28 cellular contexts compared by ENCODE assay signal in genomic region chr4:188959424-188959823, GRCh38.
"Had no signal": no experiment of that assay in that cellular context is flagged by ENCODE, and none has a peak within 500 bp of the region (broad histone marks: within the 10 kb centered on the region; RNA-seq: fewer than 3 reads in every experiment).

No MANE protein-coding gene starts in this region.

- H3K27me3 Mint-ChIP-seq: naive thymus-derived CD8-positive, alpha-beta T cell; stimulated activated naive B cell treated with anti-CD40 and anti-IgM and Interleukin-4, amounts not matched to agents 10 μg/mL and 1 μg/mL and 100 μg/mL, for 72 hours; type B pancreatic cell had no signal

- H3K4me1 ChIP-seq: lower lobe of right lung, pancreas, prostate gland, stomach, tibial artery, uterus had no signal

- H3K36me3 Mint-ChIP-seq: naive thymus-derived CD8-positive, alpha-beta T cell; stimulated activated naive B cell treated with anti-CD40 and anti-IgM and Interleukin-4, amounts not matched to agents 10 μg/mL and 1 μg/mL and 100 μg/mL, for 72 hours; type B pancreatic cell had no signal

- H3K4me3 Mint-ChIP-seq: naive thymus-derived CD8-positive, alpha-beta T cell; nephron; neural crest cell; stimulated activated naive B cell treated with anti-CD40 and anti-IgM and Interleukin-4, amounts not matched to agents 10 μg/mL and 1 μg/mL and 100 μg/mL, for 72 hours; type B pancreatic cell had no signal

- H3K27ac Mint-ChIP-seq: naive thymus-derived CD8-positive, alpha-beta T cell; nephron; stimulated activated naive B cell treated with anti-CD40 and anti-IgM and Interleukin-4, amounts not matched to agents 10 μg/mL and 1 μg/mL and 100 μg/mL, for 72 hours; type B pancreatic cell had no signal

- H3K36me3 ChIP-seq: lower lobe of right lung, pancreas, prostate gland, stomach, thoracic aorta, tibial artery, uterus had no signal

- H3K9me3 Mint-ChIP-seq: type B pancreatic cell had no signal

- DNase-seq: hippocampal formation; kidney glomerular epithelial cell; left cardiac atrium; lower lobe of right lung; mammary epithelial cell; mesenchymal stem cell; naive thymus-derived CD8-positive, alpha-beta T cell; pancreas; posterior cingulate gyrus; retina; right cardiac atrium; stimulated activated CD4-positive, alpha-beta T cell treated with anti-CD3 and anti-CD28 coated beads, Interleukin-12 subunit alpha, Interleukin-12 subunit beta, amount 100 ng/mL, for 4 hours; stimulated activated CD4-positive, alpha-beta T cell treated with anti-CD3 and anti-CD28 coated beads, Interleukin-15, amount 100 ng/mL, for 24 hours; stimulated activated CD4-positive, alpha-beta T cell treated with anti-CD3 and anti-CD28 coated beads, Interleukin-2, amount 100 ng/mL, for 24 hours; stimulated activated CD4-positive, alpha-beta T cell treated with anti-CD3 and anti-CD28 coated beads, Interleukin-4, amount 100 ng/mL, for 1 hour; stimulated activated naive B cell treated with anti-CD40 and anti-IgM and Interleukin-4, amounts not matched to agents 10 μg/mL and 1 μg/mL and 100 μg/mL, for 72 hours; stimulated activated naive CD8-positive, alpha-beta T cell treated with anti-CD3 and anti-CD28 coated beads, Interleukin-15, Interleukin-2, amounts not matched to agents 100 U/mL and 50 U/mL, for 24 hours; stomach; tibial artery; uterus had no signal

- H3K9me3 ChIP-seq: lower lobe of right lung, pancreas, prostate gland, stomach, thoracic aorta, tibial artery, uterus had no signal

- H3K4me3 ChIP-seq: lower lobe of right lung, pancreas, prostate gland, skin epidermis, stomach, thoracic aorta, tibial artery, uterus had no signal

- H3K27ac ChIP-seq: lower lobe of right lung, pancreas, prostate gland, skin epidermis, stomach, thoracic aorta, tibial artery, uterus had no signal

- ATAC-seq: left cardiac atrium; left lobe of liver; lower lobe of right lung; naive thymus-derived CD8-positive, alpha-beta T cell; pancreas; right cardiac atrium; sciatic nerve; stimulated activated naive B cell treated with anti-CD40 and anti-IgM and Interleukin-4, amounts not matched to agents 10 μg/mL and 1 μg/mL and 100 μg/mL, for 72 hours; stimulated activated naive CD8-positive, alpha-beta T cell treated with anti-CD3 and anti-CD28 coated beads, Interleukin-15, Interleukin-2, amounts not matched to agents 100 U/mL and 50 U/mL, for 24 hours had no signal

- H3K27me3 ChIP-seq: stomach, tibial artery, uterus had no signal

- H3K4me1 Mint-ChIP-seq: naive thymus-derived CD8-positive, alpha-beta T cell; nephron; neural crest cell; stimulated activated naive B cell treated with anti-CD40 and anti-IgM and Interleukin-4, amounts not matched to agents 10 μg/mL and 1 μg/mL and 100 μg/mL, for 72 hours had no signal
